ENCODE assay signal across 24 cellular contexts in genomic region chr11:46664612-46665011, GRCh38. TPM values are rescaled to one million over a fixed set of nuclear protein-coding genes. Genes with fewer than 3 reads are reported as not detected.
DNase-seq lines count a peak whose midpoint lies in the region; ATAC-seq and TF ChIP-seq lines count a peak whose summit lies in the region.
"Had no signal": no experiment of that assay in that cellular context is flagged by ENCODE, and none has a peak within 500 bp of the region (broad histone marks: within the 10 kb centered on the region; RNA-seq: fewer than 3 reads in every experiment).

No MANE protein-coding gene starts in this region.

- POLR2A ChIA-PET in PC-9 (lab: Charles Lee; ENCODE audit: unreplicated experiment), result interaction anchor here (0.5 kb wide), 1 partner anchor 117 kb away, joined by 10 read pairs; no protein-coding TSS in a partner anchor

- ATAC-seq in CD4-positive, CD25-positive, alpha-beta regulatory T cell (ENCODE audit: low read depth in 2 of 2), result no peak
- no peak for ATAC-seq in central memory CD8-positive, alpha-beta T cell (replicated peaks; ENCODE audit: extremely low read depth, poor library complexity, severe bottlenecking)
- ATAC-seq: activated CD4-positive, CD25-positive, alpha-beta regulatory T cell treated with anti-CD3 and anti-CD28 coated beads, Interleukin-2, amount 50 U/mL, for 24 hours; pancreas had no signal

- CTCF ChIA-PET in PC-9 (lab: Charles Lee), result interaction anchor here (0.6 kb wide), 1 partner anchor 144 kb away, joined by 5 read pairs; no protein-coding TSS in a partner anchor

- no peaks in the 10 kb centered on the region for H3K27me3 ChIP-seq in CD4-positive, CD25-positive, alpha-beta regulatory T cell (ENCODE audit: control insufficient read depth, insufficient read depth, low read length)
- H3K27me3 ChIP-seq in left ventricle myocardium inferior (ENCODE audit: low read depth) (no peaks in the 10 kb centered on the region), skeletal muscle tissue (ENCODE audit: control insufficient read depth in 3 of 3, insufficient read depth in 3 of 3, low read length in 3 of 3) (no peaks in the 10 kb centered on the region), PC-9 (ENCODE audit: insufficient read depth, low read depth) (no peaks in the 10 kb centered on the region)
- H3K27me3 ChIP-seq: colonic mucosa, pancreas, SJSA1 had no signal

- BruUV-seq in PC-9 (replicated peaks; lab: Mats Ljungman, UMichigan), result no TSS peak

- H3K4me3 Mint-ChIP-seq in CD4-positive, CD25-positive, alpha-beta regulatory T cell, result no peak overlapping the region
- H3K4me3 Mint-ChIP-seq in central memory CD8-positive, alpha-beta T cell, result no peak overlapping the region
- H3K4me3 Mint-ChIP-seq: CD14-positive monocyte; T-helper 2 cell treated with Interferon-gamma antibody and Interleukin-4, amounts not matched to agents 5 μg/mL and 100 μg/mL, for 36 hours had no signal

- H3F3A ChIP-seq in PC-9 (ENCODE audit: insufficient read depth, low read depth), result no peaks in the 10 kb centered on the region; the same call in 1 of the 2 replicates

- H3K27ac Mint-ChIP-seq in CD4-positive, CD25-positive, alpha-beta regulatory T cell, result peak overlapping the region in 2 of 3 donors; percentile 63 to 76
- peak overlapping the region; percentile 62 for H3K27ac Mint-ChIP-seq in central memory CD8-positive, alpha-beta T cell (ENCODE audit: low read depth)

- no peaks in the 10 kb centered on the region for H3K79me2 ChIP-seq in PC-9 (ENCODE audit: low read depth)

- H4K20me1 ChIP-seq in PC-9 (ENCODE audit: insufficient read depth), result 0 out of 2 replicates have a peak, but pooled peaks cover 3% of the 10 kb centered on the region

- TF ChIP-seq CTCF in left ventricle myocardium inferior (IDR thresholded peaks at IDR 0.05; ENCODE audit: borderline replicate concordance) (no peak), PC-9 (conservative IDR thresholded peaks at IDR 0.05) (no peak)

- no peak overlapping the region for H3K4me2 ChIP-seq in PC-9

- no peaks in the 10 kb centered on the region for H3K9me3 Mint-ChIP-seq in CD4-positive, CD25-positive, alpha-beta regulatory T cell
- no peaks in the 10 kb centered on the region for H3K9me3 Mint-ChIP-seq in central memory CD8-positive, alpha-beta T cell
- H3K9me3 Mint-ChIP-seq: CD14-positive monocyte; T-helper 2 cell treated with Interferon-gamma antibody and Interleukin-4, amounts not matched to agents 5 μg/mL and 100 μg/mL, for 36 hours had no signal

- H3K9me3 ChIP-seq in CD4-positive, CD25-positive, alpha-beta regulatory T cell (ENCODE audit: control insufficient read depth in 2 of 2, low read length in 2 of 2), result no peaks in the 10 kb centered on the region
- H3K9me3 ChIP-seq in left ventricle myocardium inferior (replicated peaks) (no peaks in the 10 kb centered on the region), skeletal muscle tissue (ENCODE audit: control insufficient read depth in 3 of 3, low read length in 3 of 3) (no peaks in the 10 kb centered on the region), PC-9 (ENCODE audit: insufficient read depth, low read depth) (no peaks in the 10 kb centered on the region)
- H3K9me3 ChIP-seq: colonic mucosa, pancreas, SJSA1 had no signal

- H3K9ac ChIP-seq in skeletal muscle tissue (ENCODE audit: low read depth in 1 of 3, low read length in 3 of 3), result no peak overlapping the region

- peaks cover 57% of the 10 kb centered on the region for H3K36me3 Mint-ChIP-seq in CD4-positive, CD25-positive, alpha-beta regulatory T cell
- peaks cover 71% of the 10 kb centered on the region for H3K36me3 Mint-ChIP-seq in central memory CD8-positive, alpha-beta T cell (ENCODE audit: insufficient read depth)

- H3K9me2 ChIP-seq in PC-9 (ENCODE audit: insufficient read depth), result no peaks in the 10 kb centered on the region

- H3K4me3 ChIP-seq in CD4-positive, CD25-positive, alpha-beta regulatory T cell (ENCODE audit: low read depth, low read length), result no peak overlapping the region
- no peak overlapping the region for H3K4me3 ChIP-seq in left ventricle myocardium inferior
- H3K4me3 ChIP-seq in skeletal muscle tissue (ENCODE audit: low read length in 3 of 3), result no peak overlapping the region
- H3K4me3 ChIP-seq in PC-9, result no peak overlapping the region
- H3K4me3 ChIP-seq: colonic mucosa, pancreas, SJSA1 had no signal

- DNase-seq in CD4-positive, CD25-positive, alpha-beta regulatory T cell, result no peak
- DNase-seq in central memory CD8-positive, alpha-beta T cell (ENCODE audit: low spot score in 2 of 2), result no peak
- DNase-seq in left ventricle myocardium inferior, result no peak
- no peak for DNase-seq in PC-9
- DNase-seq in GF-D8 (lab: John Stamatoyannopoulos, UW), result no peak
- DNase-seq in SHP77 (lab: John Stamatoyannopoulos, UW), result no peak
- DNase-seq in stimulated activated CD4-positive, alpha-beta T cell treated with anti-CD3 and anti-CD28 coated beads, Interleukin-4, amount 100 ng/mL, for 1 hour, result no peak
- DNase-seq: ACHN; activated effector memory CD4-positive, alpha-beta T cell treated with Interleukin-2 at 50 U/mL for 16 hours; anterior cingulate cortex; colonic mucosa; DMS53; NCI-H1105; NCI-H2107; NCI-H524 treated with DMSO at 0.1 percent for 48 hours; pancreas had no signal

- H3K36me3 ChIP-seq in CD4-positive, CD25-positive, alpha-beta regulatory T cell (ENCODE audit: control insufficient read depth, insufficient read depth, low read length), result peaks cover 84% of the 10 kb centered on the region
- H3K36me3 ChIP-seq in left ventricle myocardium inferior, result peaks cover 87% of the 10 kb centered on the region
- H3K36me3 ChIP-seq in skeletal muscle tissue (ENCODE audit: control insufficient read depth in 3 of 3, insufficient read depth in 3 of 3, low read length in 3 of 3), result peaks cover 45 to 68% (median 65%) of the 10 kb centered on the region in 3 donors
- peaks cover 35% of the 10 kb centered on the region; the same call in 1 of the 2 replicates for H3K36me3 ChIP-seq in PC-9 (ENCODE audit: low read depth)

- peaks cover 1% of the 10 kb centered on the region for H3K4me1 ChIP-seq in CD4-positive, CD25-positive, alpha-beta regulatory T cell (ENCODE audit: control insufficient read depth, insufficient read depth, low read length, poor library complexity, severe bottlenecking)
- H3K4me1 ChIP-seq in left ventricle myocardium inferior, result peaks cover 61% of the 10 kb centered on the region
- H3K4me1 ChIP-seq in skeletal muscle tissue (ENCODE audit: control insufficient read depth in 3 of 3, insufficient read depth in 3 of 3, low read length in 3 of 3), result peaks cover 3 to 9% (median 5%) of the 10 kb centered on the region in 3 donors
- no peaks in the 10 kb centered on the region for H3K4me1 ChIP-seq in PC-9 (replicated peaks; ENCODE audit: insufficient read depth)
- H3K4me1 ChIP-seq: colonic mucosa, pancreas, SJSA1 had no signal

- no peaks in the 10 kb centered on the region for H3K27me3 Mint-ChIP-seq in CD4-positive, CD25-positive, alpha-beta regulatory T cell
- H3K27me3 Mint-ChIP-seq in central memory CD8-positive, alpha-beta T cell, result no peaks in the 10 kb centered on the region

- H2AFZ ChIP-seq in PC-9, result no peak overlapping the region

- H3K27ac ChIP-seq in CD4-positive, CD25-positive, alpha-beta regulatory T cell (ENCODE audit: insufficient read depth, low read length, poor library complexity, severe bottlenecking), result no peak overlapping the region
- H3K27ac ChIP-seq in left ventricle myocardium inferior (replicated peaks), result peak overlapping the region; percentile 88
- H3K27ac ChIP-seq in skeletal muscle tissue (ENCODE audit: low read depth, low read length), result peak overlapping the region; percentile 56
- no peak overlapping the region for H3K27ac ChIP-seq in PC-9
- H3K27ac ChIP-seq: colonic mucosa, pancreas, SJSA1 had no signal

- intact Hi-C loops in left ventricle myocardium inferior (cut with micrococcal nuclease) (no loop called here), PC-9 (cut with micrococcal nuclease; ENCODE audit: unreplicated experiment) (no loop called here)

- H3K4me1 Mint-ChIP-seq in CD4-positive, CD25-positive, alpha-beta regulatory T cell, result peaks cover 0 to 9% (median 5%) of the 10 kb centered on the region in 4 donors
- H3K4me1 Mint-ChIP-seq in central memory CD8-positive, alpha-beta T cell, result peaks cover 4% of the 10 kb centered on the region

RNA-seq across cellular contexts. Expression of gene ARHGAP1, which starts 35.8 kb away (rescaled TPM):
- 72.5 TPM for total RNA-seq in CD4-positive, CD25-positive, alpha-beta regulatory T cell
- polyA plus RNA-seq in CD4-positive, CD25-positive, alpha-beta regulatory T cell, result 10 to 100 TPM; 46.6 to 63.6 (median 51.1) TPM
- total RNA-seq in left ventricle myocardium inferior (101 TPM), skeletal muscle tissue (19.8 TPM), PC-9 (2021) (60.3 and 64.2 TPM in 2 replicates)

RNA-seq across cellular contexts. Expression of gene ZNF408, which starts 36.2 kb away (rescaled TPM):
- 12.4 TPM for total RNA-seq in CD4-positive, CD25-positive, alpha-beta regulatory T cell
- 10 to 100 TPM in 1 of 4 donors, 1 to 10 TPM in 3; 6.3 to 12.9 (median 8.0) TPM for polyA plus RNA-seq in CD4-positive, CD25-positive, alpha-beta regulatory T cell
- total RNA-seq in left ventricle myocardium inferior, result 7.3 TPM
- total RNA-seq in skeletal muscle tissue, result 5.7 TPM
- 13.8 and 16.2 TPM in 2 replicates for total RNA-seq in PC-9 (2021)

RNA-seq across cellular contexts. Expression of gene ATG13, which starts 47.3 kb away (rescaled TPM):
- total RNA-seq in CD4-positive, CD25-positive, alpha-beta regulatory T cell, result 135 TPM
- 10 to 100 TPM; 69.0 to 88.8 (median 76.8) TPM for polyA plus RNA-seq in CD4-positive, CD25-positive, alpha-beta regulatory T cell
- 42.1 TPM for total RNA-seq in left ventricle myocardium inferior
- 30.8 TPM for total RNA-seq in skeletal muscle tissue
- total RNA-seq in PC-9 (2021), result 109 TPM in 2 replicates

RNA-seq across cellular contexts. Expression of gene HARBI1, which starts 47.6 kb away (rescaled TPM):
- 19.2 TPM for total RNA-seq in CD4-positive, CD25-positive, alpha-beta regulatory T cell
- 10 to 100 TPM in 2 of 4 donors, 1 to 10 TPM in 2; 8.4 to 13.9 (median 9.4) TPM for polyA plus RNA-seq in CD4-positive, CD25-positive, alpha-beta regulatory T cell
- 4.8 TPM for total RNA-seq in left ventricle myocardium inferior
- 4.7 TPM for total RNA-seq in skeletal muscle tissue
- total RNA-seq in PC-9 (2021), result 6.6 and 8.0 TPM in 2 replicates

RNA-seq across cellular contexts. Expression of gene F2, which starts 54.4 kb away (rescaled TPM):
- not detected for total RNA-seq in CD4-positive, CD25-positive, alpha-beta regulatory T cell
- polyA plus RNA-seq in CD4-positive, CD25-positive, alpha-beta regulatory T cell, result not detected
- not detected for total RNA-seq in left ventricle myocardium inferior
- 0.52 TPM for total RNA-seq in skeletal muscle tissue
- 0.20 TPM in 1 of 2 replicates, not detected in the other for total RNA-seq in PC-9 (2021)
- total RNA-seq: glomerular endothelial cell, lower leg skin, SJSA1, ureter had no signal
- polyA plus RNA-seq: CD14-positive monocyte had no signal

Comparison
In these comparisons a context has a peak if more than half of its experiments do, and no peak if none do; other contexts are left out.
1. H3K27ac ChIP-seq: peak in left ventricle myocardium inferior (single experiment) and skeletal muscle tissue (single experiment); none in CD4-positive, CD25-positive, alpha-beta regulatory T cell (single experiment) and PC-9 (single experiment).